Comparison of ENCODE assay signal across 11 cellular contexts in genomic region chr11:121237686-121238658, GRCh38.
DNase-seq lines count a peak whose midpoint lies in the region; ATAC-seq and TF ChIP-seq lines count a peak whose summit lies in the region.
"Had no signal": no experiment of that assay in that cellular context is flagged by ENCODE, and none has a peak within 500 bp of the region (broad histone marks: within the 10 kb centered on the region; RNA-seq: fewer than 3 reads in every experiment).

No MANE protein-coding gene starts in this region.

- peak; percentile 41 for TF ChIP-seq CTCF in OCI-LY3 (IDR thresholded peaks at IDR 0.05; ENCODE audit: low read depth, low read length)
- no peak for TF ChIP-seq CTCF in fibroblast of mammary gland (conservative IDR thresholded peaks at IDR 0.05; ENCODE audit: control insufficient read depth, insufficient read depth, low read depth, low read length)

- H3K79me2 ChIP-seq in OCI-LY3 (ENCODE audit: low read length), result no peaks in the 10 kb centered on the region

- H3K27me3 ChIP-seq in OCI-LY3 (ENCODE audit: low read depth, low read length), result no peaks in the 10 kb centered on the region

- H3K9ac ChIP-seq in OCI-LY3 (ENCODE audit: low read length), result peak overlapping the region; percentile 93

- H3K4me3 ChIP-seq in OCI-LY3 (ENCODE audit: low read length) (peak overlapping the region; percentile 75), fibroblast of mammary gland (ENCODE audit: control insufficient read depth, low read depth, low read length) (no peak overlapping the region)
- H3K4me3 ChIP-seq: gastroesophageal sphincter had no signal

- peak overlapping the region; percentile 98 for H3K27ac ChIP-seq in OCI-LY3 (ENCODE audit: low read length)
- H3K27ac ChIP-seq: gastroesophageal sphincter had no signal

- no peaks in the 10 kb centered on the region for H4K20me1 ChIP-seq in OCI-LY3 (ENCODE audit: insufficient read depth, low read length)

- no peak overlapping the region for H2AFZ ChIP-seq in OCI-LY3 (ENCODE audit: low read depth, low read length)

- H3K36me3 ChIP-seq in OCI-LY3 (replicated peaks; ENCODE audit: low read depth, low read length), result no peaks in the 10 kb centered on the region
- H3K36me3 ChIP-seq: gastroesophageal sphincter had no signal

- DNase-seq in stimulated activated naive CD4-positive, alpha-beta T cell treated with Interleukin-2 at 50 U/mL for 16 hours (lab: John Stamatoyannopoulos, UW), result peak; percentile 17
- no peak for DNase-seq in stimulated activated naive CD4-positive, alpha-beta T cell (lab: John Stamatoyannopoulos, UW)
- DNase-seq in fibroblast of mammary gland (ENCODE audit: low read depth) (peak; percentile 60), amygdala (lab: John Stamatoyannopoulos, UW) (no peak)
- DNase-seq: NCI-H1105, SW 1271 had no signal

- H3K9me3 ChIP-seq in OCI-LY3 (ENCODE audit: insufficient read depth, low read length), result no peaks in the 10 kb centered on the region
- H3K9me3 ChIP-seq: gastroesophageal sphincter had no signal

- H3K4me1 ChIP-seq in OCI-LY3 (ENCODE audit: low read length), result peaks cover 57% of the 10 kb centered on the region
- H3K4me1 ChIP-seq: gastroesophageal sphincter had no signal

- no peak for ATAC-seq in GM21528 (IDR thresholded peaks at IDR 0.05; ENCODE audit: low FRiP score, unreplicated experiment)
- ATAC-seq in GM18511 (IDR thresholded peaks at IDR 0.05; ENCODE audit: unreplicated experiment), result no peak
- ATAC-seq in HG03460 (IDR thresholded peaks at IDR 0.05; ENCODE audit: unreplicated experiment), result no peak
- ATAC-seq: gastroesophageal sphincter had no signal

- peak overlapping the region; percentile 90 for H3K4me2 ChIP-seq in OCI-LY3 (ENCODE audit: low read length)

Comparison
In these comparisons a context has a peak if more than half of its experiments do, and no peak if none do; other contexts are left out.
1. DNase-seq: peak in stimulated activated naive CD4-positive, alpha-beta T cell treated with Interleukin-2 at 50 U/mL for 16 hours (single experiment) and fibroblast of mammary gland (single experiment); none in stimulated activated naive CD4-positive, alpha-beta T cell (0 of 6) and amygdala (0 of 56).